ENCODE assay signal across 8 cellular contexts in the genomic region with DNA sequence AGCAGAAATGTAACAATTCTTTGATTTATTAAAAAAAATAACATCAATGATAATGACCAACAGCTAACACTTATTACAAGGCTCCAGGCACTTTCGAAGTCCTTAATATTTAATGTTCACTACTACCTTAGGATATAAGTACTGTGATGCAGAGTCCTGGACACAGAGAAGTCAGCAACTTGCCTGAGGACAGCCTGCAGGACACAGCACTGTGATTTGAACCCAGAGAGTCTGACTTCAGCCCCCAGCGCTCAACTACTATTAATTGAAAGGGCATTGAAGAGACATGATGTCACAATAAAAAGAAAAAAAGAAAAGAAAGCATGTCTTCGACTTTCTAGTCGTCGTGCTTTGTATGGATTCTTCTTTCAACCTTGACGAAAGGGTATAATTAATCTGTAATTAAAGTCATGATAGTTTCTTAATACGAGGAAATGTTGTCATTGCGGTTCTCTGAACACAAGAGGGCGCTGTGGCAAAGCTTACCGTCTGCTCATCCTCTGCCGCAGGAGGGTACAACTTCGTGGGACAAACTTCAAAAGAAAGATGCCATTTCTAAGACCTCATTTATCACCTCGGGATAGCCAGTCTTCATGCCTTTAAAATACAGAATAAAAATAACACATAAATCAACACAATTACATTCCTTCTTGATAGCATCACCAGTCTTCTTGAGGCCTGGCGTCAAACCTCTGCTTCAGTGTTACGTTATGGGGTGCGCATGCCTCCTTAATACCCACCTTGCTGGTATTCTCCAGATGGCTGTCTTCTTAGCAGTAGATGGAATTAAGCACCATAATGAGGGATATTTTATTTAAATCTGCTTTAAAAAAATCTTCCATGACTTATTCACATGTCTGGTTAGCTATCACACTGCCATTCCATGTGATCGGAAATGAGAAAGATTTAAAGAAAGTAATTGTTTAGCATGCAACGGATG.
DNase-seq lines count a peak whose midpoint lies in the region; ATAC-seq and TF ChIP-seq lines count a peak whose summit lies in the region.

No MANE protein-coding gene starts in this region.

- H3K9me2 ChIP-seq in SK-N-SH, result no peaks in the 10 kb centered on the region

- ATAC-seq in sciatic nerve, result peak; percentile 59
- ATAC-seq in GM21737 (IDR thresholded peaks at IDR 0.05; ENCODE audit: unreplicated experiment), result no peak
- no peak for ATAC-seq in HG02970 (IDR thresholded peaks at IDR 0.05; ENCODE audit: low FRiP score, unreplicated experiment)

- CTCF ChIA-PET in SK-N-SH (lab: Yijun Ruan, JAX), result interaction anchor here (0.7 to 3.9 kb wide), 52 partner anchors 11 to 1378 kb away, joined by 3 to 49 read pairs (median 4); a partner anchor contains a TSS

- no peak overlapping the region for H3K4me2 ChIP-seq in SK-N-SH

- TF ChIP-seq CTCF in SK-N-SH (IDR thresholded peaks at IDR 0.05), result peak; percentile 97
- peak; percentile 91 for TF ChIP-seq CTCF in left ventricle myocardium inferior (IDR thresholded peaks at IDR 0.05; ENCODE audit: borderline replicate concordance)

- H3K4me1 ChIP-seq in SK-N-SH (ENCODE audit: control insufficient read depth in 1 of 2, insufficient read depth in 2 of 2, low read depth in 1 of 2, low read length in 1 of 2) (peaks cover 10 to 11% of the 10 kb centered on the region in 2 experiments; a peak in 3 of 4 replicates), adipocyte (ENCODE audit: control insufficient read depth, insufficient read depth, low read length) (peaks cover 9% of the 10 kb centered on the region), left ventricle myocardium inferior (peaks cover 48% of the 10 kb centered on the region)

- POLR2A ChIA-PET in SK-N-SH (lab: Yijun Ruan, JAX), result no interaction called here

- no peak overlapping the region for H2AFZ ChIP-seq in SK-N-SH (ENCODE audit: low read depth)

- TF ChIP-seq RAD21 in SK-N-SH (IDR thresholded peaks at IDR 0.05; ENCODE audit: low read length), result peak; percentile 97

- H3K27me3 ChIP-seq in SK-N-SH (ENCODE audit: insufficient read depth) (no peaks in the 10 kb centered on the region), adipocyte (replicated peaks; ENCODE audit: control insufficient read depth, insufficient read depth, low read length) (no peaks in the 10 kb centered on the region), left ventricle myocardium inferior (ENCODE audit: low read depth) (no peaks in the 10 kb centered on the region)

- H3K4me3 ChIP-seq in SK-N-SH (ENCODE audit: low read depth in 2 of 2, low read length in 1 of 2) (no peak overlapping the region; a peak in 1 of 4 replicates), adipocyte (ENCODE audit: low read length) (no peak overlapping the region), left ventricle myocardium inferior (no peak overlapping the region)

- H3K36me3 ChIP-seq in SK-N-SH (replicated peaks in 1 of 2; ENCODE audit: control insufficient read depth in 1 of 2, insufficient read depth in 2 of 2, low read length in 1 of 2) (no peaks in the 10 kb centered on the region), adipocyte (ENCODE audit: control insufficient read depth, insufficient read depth, low read length, severe bottlenecking) (no peaks in the 10 kb centered on the region), left ventricle myocardium inferior (no peaks in the 10 kb centered on the region)

- H3F3A ChIP-seq in SK-N-SH (replicated peaks; ENCODE audit: insufficient read depth), result peaks cover 15% of the 10 kb centered on the region

- WGBS in SK-N-SH (ENCODE audit: low lambda C conversion rate), result 38% methylated on average over 18 of the region's 18 CpGs

- H3K9ac ChIP-seq in SK-N-SH, result no peak overlapping the region
- H3K9ac ChIP-seq in adipocyte (ENCODE audit: low read length), result no peak overlapping the region

- TF ChIP-seq EP300 in SK-N-SH (IDR thresholded peaks at IDR 0.05; ENCODE audit: borderline replicate concordance in 1 of 2, low read depth in 1 of 2, low read length in 1 of 2), result no peak

- H4K20me1 ChIP-seq in SK-N-SH (ENCODE audit: insufficient read depth), result no peaks in the 10 kb centered on the region

- H3K79me2 ChIP-seq in SK-N-SH (ENCODE audit: insufficient read depth), result no peaks in the 10 kb centered on the region

- H3K9me3 ChIP-seq in SK-N-SH (no peaks in the 10 kb centered on the region), adipocyte (ENCODE audit: control insufficient read depth, low read length) (no peaks in the 10 kb centered on the region), left ventricle myocardium inferior (replicated peaks) (no peaks in the 10 kb centered on the region)

- DNase-seq in EL, result peak; percentile 61
- peak; percentile 57 for DNase-seq in LoVo (ENCODE audit: low spot score)
- DNase-seq in SK-N-SH, result peak; percentile 59
- DNase-seq in adipocyte (ENCODE audit: low read depth), result peak; percentile 86
- DNase-seq in left ventricle myocardium inferior, result peak; percentile 38
- peak; percentile 83 for DNase-seq in sciatic nerve (ENCODE audit: low spot score)

- intact Hi-C loops in left ventricle myocardium inferior (cut with micrococcal nuclease), result loop anchor here (10.0 kb wide), 1 partner anchor 438 kb away; no protein-coding TSS in a partner anchor
- intact Hi-C loops in sciatic nerve (cut with DNase I), result no loop called here

- H3K27ac ChIP-seq in SK-N-SH (ENCODE audit: low read depth in 2 of 2, low read length in 1 of 2), result no peak overlapping the region
- no peak overlapping the region for H3K27ac ChIP-seq in left ventricle myocardium inferior (replicated peaks)

TF ChIP-seq in SK-N-SH, 30 proteins besides CTCF, POLR2A, EP300 and RAD21:
- no peak for TF ChIP-seq ELF1 (IDR thresholded peaks at IDR 0.05)
- peak; percentile 24 for TF ChIP-seq CHD2 (IDR thresholded peaks at IDR 0.05; ENCODE audit: low read length, partially characterized antibody)
- TF ChIP-seq SMC3 (IDR thresholded peaks at IDR 0.05; ENCODE audit: low read depth, low read length), result peak; percentile 88
- TF ChIP-seq, protein P1, sequence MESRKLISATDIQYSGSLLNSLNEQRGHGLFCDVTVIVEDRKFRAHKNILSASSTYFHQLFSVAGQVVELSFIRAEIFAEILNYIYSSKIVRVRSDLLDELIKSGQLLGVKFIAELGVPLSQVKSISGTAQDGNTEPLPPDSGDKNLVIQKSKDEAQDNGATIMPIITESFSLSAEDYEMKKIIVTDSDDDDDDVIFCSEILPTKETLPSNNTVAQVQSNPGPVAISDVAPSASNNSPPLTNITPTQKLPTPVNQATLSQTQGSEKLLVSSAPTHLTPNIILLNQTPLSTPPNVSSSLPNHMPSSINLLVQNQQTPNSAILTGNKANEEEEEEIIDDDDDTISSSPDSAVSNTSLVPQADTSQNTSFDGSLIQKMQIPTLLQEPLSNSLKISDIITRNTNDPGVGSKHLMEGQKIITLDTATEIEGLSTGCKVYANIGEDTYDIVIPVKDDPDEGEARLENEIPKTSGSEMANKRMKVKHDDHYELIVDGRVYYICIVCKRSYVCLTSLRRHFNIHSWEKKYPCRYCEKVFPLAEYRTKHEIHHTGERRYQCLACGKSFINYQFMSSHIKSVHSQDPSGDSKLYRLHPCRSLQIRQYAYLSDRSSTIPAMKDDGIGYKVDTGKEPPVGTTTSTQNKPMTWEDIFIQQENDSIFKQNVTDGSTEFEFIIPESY (IDR thresholded peaks at IDR 0.05; ENCODE audit: borderline replicate concordance, low read depth), result no peak
- TF ChIP-seq FOSL2 (IDR thresholded peaks at IDR 0.05; ENCODE audit: borderline replicate concordance, low read depth), result no peak
- TF ChIP-seq FOXM1 (IDR thresholded peaks at IDR 0.05; ENCODE audit: low read depth), result no peak
- no peak for TF ChIP-seq RFX5 (IDR thresholded peaks at IDR 0.05; ENCODE audit: low read length)
- TF ChIP-seq, protein P2, sequence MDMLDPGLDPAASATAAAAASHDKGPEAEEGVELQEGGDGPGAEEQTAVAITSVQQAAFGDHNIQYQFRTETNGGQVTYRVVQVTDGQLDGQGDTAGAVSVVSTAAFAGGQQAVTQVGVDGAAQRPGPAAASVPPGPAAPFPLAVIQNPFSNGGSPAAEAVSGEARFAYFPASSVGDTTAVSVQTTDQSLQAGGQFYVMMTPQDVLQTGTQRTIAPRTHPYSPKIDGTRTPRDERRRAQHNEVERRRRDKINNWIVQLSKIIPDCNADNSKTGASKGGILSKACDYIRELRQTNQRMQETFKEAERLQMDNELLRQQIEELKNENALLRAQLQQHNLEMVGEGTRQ (IDR thresholded peaks at IDR 0.05; ENCODE audit: borderline replicate concordance, low read depth, low read length), result no peak
